In the genomic region with DNA sequence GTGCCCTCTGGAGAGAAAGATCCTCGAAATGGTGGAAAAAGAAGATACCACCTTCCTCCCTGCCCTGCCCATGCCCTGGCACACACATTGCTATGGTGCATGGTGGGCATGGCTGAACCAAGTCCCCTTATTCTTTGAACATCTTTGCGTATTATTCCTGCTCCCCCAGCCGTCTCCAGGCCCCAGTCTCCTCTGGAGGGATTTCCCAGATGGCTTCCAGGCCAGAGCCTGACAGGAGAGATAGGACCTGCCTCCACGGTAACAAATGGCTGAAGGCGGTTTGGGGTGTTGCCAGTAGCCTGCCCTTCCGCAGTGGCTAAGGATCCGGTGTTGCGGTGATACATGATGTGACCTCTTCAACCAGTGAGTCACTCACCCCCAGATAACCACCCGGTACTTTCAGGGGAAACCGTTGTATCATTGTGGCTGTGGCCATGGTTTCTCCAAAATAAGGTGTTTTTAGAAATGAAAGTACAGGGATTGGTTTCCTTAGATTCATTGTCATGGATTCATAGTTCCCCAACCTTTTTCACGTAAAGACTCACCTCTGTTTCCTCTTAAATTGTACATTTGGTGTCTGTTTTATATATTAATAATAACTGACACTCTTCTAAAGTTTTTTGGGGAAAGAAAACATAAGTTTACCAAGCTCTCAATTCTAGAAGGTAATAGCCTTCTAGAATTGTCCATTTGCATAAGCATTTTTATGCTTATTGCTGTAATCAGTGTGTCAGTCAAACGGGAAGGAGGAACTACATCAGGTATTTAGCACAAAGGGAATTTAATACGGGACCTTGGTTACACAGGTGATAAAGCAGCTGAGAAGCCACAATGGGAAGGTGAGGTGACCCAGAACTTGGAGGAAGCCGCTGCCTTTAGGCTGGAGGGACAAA, we compare ENCODE assay signal across 8 cellular contexts.
DNase-seq lines count a peak whose midpoint lies in the region; ATAC-seq and TF ChIP-seq lines count a peak whose summit lies in the region.

No MANE protein-coding gene starts in this region.

- peak; percentile 57 for ATAC-seq in HG03108 (IDR thresholded peaks at IDR 0.05; ENCODE audit: unreplicated experiment)

- no peak for TF ChIP-seq CTCF in RWPE1 (conservative IDR thresholded peaks at IDR 0.05; ENCODE audit: low read depth)

- CTCF ChIA-PET in RWPE1 (lab: Yijun Ruan, JAX) = interaction anchor here (0.6 to 1.5 kb wide), 2 partner anchors 21 to 144 kb away, joined by 4 read pairs; no protein-coding TSS in a partner anchor

- POLR2A ChIA-PET in RWPE1 (lab: Yijun Ruan, JAX; ENCODE audit: low non-redundant PET) = no interaction called here

- DNase-seq in DMS153 (lab: John Stamatoyannopoulos, UW) (peak; percentile 24), DMS153 treated with DMSO at 0.1 percent for 48 hours (lab: John Stamatoyannopoulos, UW; ENCODE audit: unreplicated experiment) (no peak), RWPE1 (ENCODE audit: low spot score) (peak; percentile 95), iris pigment epithelial cell (ENCODE audit: low read depth) (peak; percentile 99), C1 segment of cervical spinal cord (lab: John Stamatoyannopoulos, UW) (no peak)
- peak; percentile 63 for DNase-seq in activated gamma-delta T cell treated with anti-CD3 and anti-CD28 coated beads, Interleukin-2, amount 50 U/mL, for 16 hours (ENCODE audit: low read depth)
- DNase-seq in stimulated activated CD8-positive, alpha-beta memory T cell treated with anti-CD3 and anti-CD28 coated beads, Interleukin-2, amount 100 ng/mL, for 1 hour (ENCODE audit: low read depth in 2 of 2) = peak; percentile 43 to 53

- H3K27ac ChIP-seq in RWPE1 = peak overlapping the region; percentile 71

Comparison
In these comparisons a context has a peak if more than half of its experiments do, and no peak if none do; other contexts are left out.
1. DNase-seq: peak in DMS153 (single experiment), RWPE1 (single experiment), activated gamma-delta T cell treated with anti-CD3 and anti-CD28 coated beads, Interleukin-2, amount 50 U/mL, for 16 hours (single experiment), iris pigment epithelial cell (single experiment) and stimulated activated CD8-positive, alpha-beta memory T cell treated with anti-CD3 and anti-CD28 coated beads, Interleukin-2, amount 100 ng/mL, for 1 hour (2 of 2); none in DMS153 treated with DMSO at 0.1 percent for 48 hours (single experiment) and C1 segment of cervical spinal cord (0 of 14).